Comparison of ENCODE assay signal across 1 cellular context in the genomic region with DNA sequence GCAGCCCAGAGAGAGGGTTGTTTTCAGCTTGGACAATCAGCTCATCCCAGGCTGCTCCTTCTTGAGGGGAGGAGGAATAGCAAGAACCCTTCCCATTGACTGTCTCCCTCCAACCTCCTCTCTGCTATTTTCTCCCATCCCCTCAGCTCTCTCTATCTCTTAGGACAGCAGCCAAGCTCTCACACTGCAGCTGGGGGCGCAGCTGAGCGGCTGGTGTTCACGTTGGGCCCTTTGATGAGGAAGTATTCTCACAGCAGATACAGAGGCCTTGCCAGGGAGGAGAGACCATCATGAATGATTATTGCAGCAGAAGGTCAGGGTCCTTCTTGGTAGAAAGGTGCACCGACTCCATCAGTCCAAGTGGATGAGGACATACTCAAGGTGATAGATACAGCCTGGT.
TF ChIP-seq lines count a peak whose summit lies in the region.

No MANE protein-coding gene starts in this region.

TF ChIP-seq in HEK293T, 16 proteins besides CTCF, POLR2A, EP300 and RAD21 (continued from another document):
- TF ChIP-seq BHLHE40 (IDR thresholded peaks at IDR 0.05; ENCODE audit: borderline replicate concordance): no peak
- no peak for TF ChIP-seq ELF4 (IDR thresholded peaks at IDR 0.05)
- no peak for TF ChIP-seq LEF1 (IDR thresholded peaks at IDR 0.05; ENCODE audit: borderline replicate concordance)
- no peak for TF ChIP-seq FOXM1 (IDR thresholded peaks at IDR 0.05; ENCODE audit: borderline replicate concordance)
- no peak for TF ChIP-seq CTBP1 (IDR thresholded peaks at IDR 0.05; ENCODE audit: borderline replicate concordance)
- TF ChIP-seq HDGF (IDR thresholded peaks at IDR 0.05; ENCODE audit: borderline replicate concordance): no peak
- no peak for TF ChIP-seq L3MBTL2 (conservative IDR thresholded peaks at IDR 0.05)
